ENCODE assay signal across 8 cellular contexts in the genomic region with DNA sequence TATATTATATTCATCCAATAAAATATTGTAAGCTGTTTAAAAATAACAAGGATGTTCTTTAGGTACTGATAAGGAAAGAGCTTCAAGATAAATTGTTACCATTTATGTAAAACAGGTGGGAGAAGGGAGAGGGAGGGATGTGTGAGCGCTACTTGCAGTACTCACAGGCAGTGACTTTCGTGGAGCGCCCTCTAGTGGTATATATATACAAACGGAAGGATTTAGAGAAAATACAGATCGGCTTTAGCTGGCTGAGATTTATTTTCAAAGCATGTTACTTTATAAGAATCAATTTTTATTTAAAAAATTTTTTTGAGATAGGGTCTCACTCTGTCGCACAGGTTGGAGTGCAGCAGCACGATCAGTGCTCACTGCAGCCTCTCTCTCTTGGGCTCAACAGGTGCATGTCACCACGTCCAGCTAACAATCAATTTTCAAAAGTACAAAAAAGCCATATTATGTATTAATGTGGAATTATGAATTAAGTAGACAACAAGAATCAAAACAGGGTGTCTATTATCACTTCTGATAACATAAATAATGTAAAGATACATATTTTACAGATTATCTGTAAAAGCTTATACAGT. TPM values are rescaled to one million over a fixed set of nuclear protein-coding genes. Genes with fewer than 3 reads are reported as not detected.
DNase-seq lines count a peak whose midpoint lies in the region; ATAC-seq, FAIRE-seq and TF ChIP-seq lines count a peak whose summit lies in the region.

No MANE protein-coding gene starts in this region.

- H3K9ac ChIP-seq in DND-41 (ENCODE audit: low read depth, low read length), result no peak overlapping the region

- DNase-seq in DND-41, result peak; percentile 46
- DNase-seq in LNCaP clone FGC (ENCODE audit: low read depth), result peak; percentile 52
- DNase-seq in OCI-LY7 (ENCODE audit: low spot score), result peak; percentile 82
- peak; percentile 83 for DNase-seq in astrocyte of the hippocampus (ENCODE audit: low read depth, low spot score)
- DNase-seq in stimulated activated CD8-positive, alpha-beta memory T cell treated with anti-CD3 and anti-CD28 coated beads, Interleukin-12 subunit alpha, Interleukin-12 subunit beta, amount 100 ng/mL, for 4 hours (ENCODE audit: low read depth), result peak; percentile 3

- CTCF ChIA-PET in OCI-LY7 (lab: Charles Lee; ENCODE audit: unreplicated experiment), result interaction anchor here (0.6 to 1.7 kb wide), 4 partner anchors 12 to 1629 kb away, joined by 3 to 6 read pairs (median 3); partner anchors contain the start of gene GABBR1

- H3K27me3 ChIP-seq in DND-41 (ENCODE audit: insufficient read depth, low read length, poor library complexity), result peaks cover 10% of the 10 kb centered on the region

- POLR2A ChIA-PET in OCI-LY7 (lab: Charles Lee), result interaction anchor here (0.5 to 1.3 kb wide), 8 partner anchors 10 to 355 kb away, joined by 3 to 8 read pairs (median 4); no protein-coding TSS in a partner anchor

- ATAC-seq in DND-41 (ENCODE audit: insufficient read depth, low read depth) (peak; percentile 32; the same call in 1 of the 3 replicates), HG03196 (IDR thresholded peaks at IDR 0.05; ENCODE audit: unreplicated experiment) (no peak), HG02588 (IDR thresholded peaks at IDR 0.05; ENCODE audit: unreplicated experiment) (no peak)

- no peaks in the 10 kb centered on the region for H3K9me3 ChIP-seq in DND-41 (ENCODE audit: insufficient read depth, low read length, severe bottlenecking)
- H3K9me3 ChIP-seq in OCI-LY7 (ENCODE audit: low read length), result no peaks in the 10 kb centered on the region

- H3K4me3 ChIP-seq in DND-41 (ENCODE audit: low read depth in 1 of 2, low read length in 2 of 2) (no peak overlapping the region), LNCaP clone FGC (ENCODE audit: low read depth, low read length) (no peak overlapping the region), OCI-LY7 (ENCODE audit: low read depth, low read length, poor library complexity, severe bottlenecking) (no peak overlapping the region)

- peaks cover 15% of the 10 kb centered on the region for H3K4me1 ChIP-seq in DND-41 (ENCODE audit: insufficient read depth, low read length)
- peaks cover 10% of the 10 kb centered on the region for H3K4me1 ChIP-seq in OCI-LY7 (ENCODE audit: insufficient read depth, low read length, poor library complexity, severe bottlenecking)

- no peaks in the 10 kb centered on the region for H3K9me2 ChIP-seq in OCI-LY7 (ENCODE audit: insufficient read depth, low read length)

- BruUV-seq in OCI-LY7 (replicated peaks; lab: Mats Ljungman, UMichigan), result no TSS peak

- H4K20me1 ChIP-seq in DND-41 (ENCODE audit: insufficient read depth, low read length), result no peaks in the 10 kb centered on the region; the same call in 1 of the 2 replicates
- H4K20me1 ChIP-seq in OCI-LY7 (ENCODE audit: insufficient read depth, low read length), result no peaks in the 10 kb centered on the region

- TF ChIP-seq CTCF in DND-41 (IDR thresholded peaks at IDR 0.05; ENCODE audit: borderline replicate concordance, extremely low read depth, low read length, poor library complexity, severe bottlenecking) (peak; percentile 76), LNCaP clone FGC (IDR thresholded peaks at IDR 0.05; ENCODE audit: control insufficient read depth, extremely low read depth, insufficient read depth) (peak; percentile 77), OCI-LY7 (conservative IDR thresholded peaks at IDR 0.05; ENCODE audit: low read length) (peak; percentile 94)

- H3K27ac ChIP-seq in DND-41 (ENCODE audit: low read length), result no peak overlapping the region
- no peak overlapping the region for H3K27ac ChIP-seq in OCI-LY7 (ENCODE audit: low read depth, low read length, poor library complexity, severe bottlenecking)

- intact Hi-C loops in OCI-LY7 (cut with micrococcal nuclease; ENCODE audit: unreplicated experiment), result no loop called here

- H2AFZ ChIP-seq in DND-41 (ENCODE audit: low read depth, low read length) (no peak overlapping the region), OCI-LY7 (ENCODE audit: low read length) (no peak overlapping the region)

- peak; percentile 64 for FAIRE-seq in islet of Langerhans (lab: Jason Lieb, UNC)

- no peak overlapping the region for H3K4me2 ChIP-seq in DND-41 (ENCODE audit: insufficient read depth, low read length)
- no peak overlapping the region for H3K4me2 ChIP-seq in OCI-LY7 (ENCODE audit: low read length)

- H3K36me3 ChIP-seq in DND-41 (ENCODE audit: insufficient read depth, low read length) (no peaks in the 10 kb centered on the region), OCI-LY7 (ENCODE audit: insufficient read depth, low read length) (no peaks in the 10 kb centered on the region)

- H3K79me2 ChIP-seq in DND-41 (ENCODE audit: insufficient read depth, low read length) (no peaks in the 10 kb centered on the region), OCI-LY7 (ENCODE audit: insufficient read depth, low read depth, low read length) (no peaks in the 10 kb centered on the region)

RNA-seq across cellular contexts. Expression of gene MOG, which starts 3.3 kb away (rescaled TPM):
- total RNA-seq in OCI-LY7 (2014; rRNA removed; shearing (Covaris generic)), result not detected in 2 replicates
- total RNA-seq in OCI-LY7 (2022), result not detected in 2 replicates

RNA-seq across cellular contexts. Expression of gene GABBR1, which starts 20.6 kb away (rescaled TPM):
- total RNA-seq in OCI-LY7 (2014; rRNA removed; shearing (Covaris generic)), result 12.9 and 21.6 TPM in 2 replicates
- 33.6 and 37.1 TPM in 2 replicates for total RNA-seq in OCI-LY7 (2022)

RNA-seq across cellular contexts. Expression of gene ZFP57, which starts 27.4 kb away (rescaled TPM):
- total RNA-seq in OCI-LY7 (2014; rRNA removed; shearing (Covaris generic)), result not detected in 2 replicates
- not detected in 2 replicates for total RNA-seq in OCI-LY7 (2022)

Comparison
In these comparisons a context has a peak if more than half of its experiments do, and no peak if none do; other contexts are left out.
1. DNase-seq: peak in every context shown above with its lines; median percentile 83 in astrocyte of the hippocampus; 82 in OCI-LY7; 52 in LNCaP clone FGC; 46 in DND-41; 3 in stimulated activated CD8-positive, alpha-beta memory T cell treated with anti-CD3 and anti-CD28 coated beads, Interleukin-12 subunit alpha, Interleukin-12 subunit beta, amount 100 ng/mL, for 4 hours.